30 cellular contexts compared by ENCODE assay signal in genomic region chr7:86214734-86215133, GRCh38.
"Had no signal": no experiment of that assay in that cellular context is flagged by ENCODE, and none has a peak within 500 bp of the region (broad histone marks: within the 10 kb centered on the region; RNA-seq: fewer than 3 reads in every experiment).

No MANE protein-coding gene starts in this region.

- H3K4me1 ChIP-seq: adrenal gland, ascending aorta, colonic mucosa had no signal

- DNase-seq: activated B cell treated with CpG ODN at 0.5 μM for 24 hours; activated CD4-positive, alpha-beta memory T cell treated with anti-CD3 and anti-CD28 coated beads for 36 hours; activated CD4-positive, alpha-beta T cell treated with anti-CD3 and anti-CD28 coated beads for 4 hours; activated CD4-positive, alpha-beta T cell treated with anti-CD3 and anti-CD28 coated beads, Interleukin-2, amount 10 ng/mL, durations not matched to agents 24 days and 14 days; activated CD4-positive, alpha-beta T cell treated with anti-CD3 and anti-CD28 coated beads, Interleukin-2, amount 50 U/mL, for 1 hour; activated CD4-positive, alpha-beta T cell treated with anti-CD3 and anti-CD28 coated beads, Interleukin-2, amount 50 U/mL, for 4 hours; activated CD4-positive, CD25-positive, alpha-beta regulatory T cell treated with anti-CD3 and anti-CD28 coated beads, Interleukin-2, amount 50 U/mL, for 72 hours; activated CD8-positive, alpha-beta memory T cell treated with anti-CD3 and anti-CD28 coated beads, Interleukin-2, amount 50 U/mL, for 4 hours; activated CD8-positive, alpha-beta T cell treated with anti-CD3 and anti-CD28 coated beads for 36 hours; activated effector memory CD4-positive, alpha-beta T cell treated with anti-CD3 and anti-CD28 coated beads, Interleukin-2, amount 50 U/mL, for 16 hours; activated gamma-delta T cell treated with Interleukin-2 at 50 U/mL for 16 hours; activated naive CD4-positive, alpha-beta T cell; activated naive CD4-positive, alpha-beta T cell treated with anti-CD3 and anti-CD28 coated beads for 36 hours; activated naive CD4-positive, alpha-beta T cell treated with anti-CD3 and anti-CD28 coated beads, Interleukin-2, amount 50 U/mL, for 16 hours; activated naive CD8-positive, alpha-beta T cell treated with anti-CD3 and anti-CD28 coated beads for 36 hours; activated T-cell treated with anti-CD3 and anti-CD28 coated beads for 4 hours; activated T-cell treated with anti-CD3 and anti-CD28 coated beads, Interleukin-2, amount 50 U/mL, for 1 hour; activated T-cell treated with anti-CD3 and anti-CD28 coated beads, Interleukin-2, amount 50 U/mL, for 4 hours; activated T-cell treated with anti-CD3 and anti-CD28 coated beads, Interleukin-2, amount 50 U/mL, for 72 hours; adrenal gland; amygdala; anterior cingulate cortex; caudate nucleus; cerebellar nuclear complex; colonic mucosa; T-helper 2 cell; T-helper 9 cell had no signal

- H3K9me3 ChIP-seq: adrenal gland, ascending aorta, colonic mucosa had no signal

- H3K27ac ChIP-seq: adrenal gland, ascending aorta, cardiac muscle cell, colonic mucosa, VCaP had no signal

- H3K36me3 ChIP-seq: adrenal gland, ascending aorta, cardiac muscle cell, colonic mucosa had no signal

- H3K4me3 ChIP-seq: adrenal gland, ascending aorta, cardiac muscle cell, colonic mucosa had no signal
